11 cellular contexts compared by ENCODE assay signal in the genomic region with DNA sequence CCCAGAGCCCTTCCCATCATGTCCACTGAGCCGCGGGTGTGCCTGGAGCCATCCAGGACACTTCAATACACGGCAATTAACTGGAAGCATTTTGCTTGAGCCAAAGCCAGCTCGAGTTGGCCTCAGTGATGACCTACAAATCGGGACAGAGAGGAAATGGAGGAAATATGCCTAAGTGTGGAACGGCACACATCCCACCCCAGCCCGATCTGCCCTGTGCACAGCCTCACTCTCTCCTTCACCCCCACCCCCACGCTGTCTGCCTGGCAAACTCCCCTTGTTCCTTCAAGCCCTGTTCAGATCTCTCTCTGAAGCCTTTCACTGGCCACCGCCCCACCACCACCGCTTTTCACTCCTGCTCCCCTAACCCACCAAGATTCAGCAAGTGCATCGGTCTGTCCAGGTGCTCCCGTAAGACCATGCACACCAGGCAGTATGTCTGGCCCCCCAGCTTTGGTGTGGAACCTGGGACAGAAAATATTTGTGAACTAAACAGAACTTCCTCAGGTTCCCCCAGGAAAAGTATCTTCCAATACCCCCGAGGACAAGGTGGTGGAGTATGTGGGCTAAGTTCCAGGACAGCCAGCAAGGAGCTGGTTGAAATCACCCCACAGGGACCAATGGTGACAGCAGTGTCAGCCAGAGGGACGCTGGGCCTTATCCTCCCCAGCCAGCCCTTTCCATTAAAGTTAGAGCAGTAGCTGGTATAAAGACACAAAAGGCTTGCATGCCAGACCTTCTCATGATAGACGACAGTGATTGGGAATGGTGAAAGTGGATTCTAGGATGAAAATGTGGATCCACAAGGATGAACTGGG.
DNase-seq lines count a peak whose midpoint lies in the region; ATAC-seq lines count a peak whose summit lies in the region.
"Had no signal": no experiment of that assay in that cellular context is flagged by ENCODE, and none has a peak within 500 bp of the region (broad histone marks: within the 10 kb centered on the region; RNA-seq: fewer than 3 reads in every experiment).

No MANE protein-coding gene starts in this region.

- H3K4me3 ChIP-seq in H7 (ENCODE audit: insufficient read depth, low read depth, low read length) (no peak overlapping the region), right cardiac atrium (ENCODE audit: low read length) (no peak overlapping the region), skeletal muscle satellite cell (ENCODE audit: low read length) (no peak overlapping the region)

- H3K36me3 ChIP-seq in H7 (replicated peaks; ENCODE audit: control insufficient read depth, insufficient read depth, low read length) (peaks cover 3% of the 10 kb centered on the region), skeletal muscle satellite cell (ENCODE audit: insufficient read depth, low read length) (peaks cover 80% of the 10 kb centered on the region)

- no peaks in the 10 kb centered on the region for H3K27me3 ChIP-seq in H7 (ENCODE audit: control insufficient read depth, insufficient read depth, low read length)
- no peaks in the 10 kb centered on the region for H3K27me3 ChIP-seq in right cardiac atrium (ENCODE audit: control insufficient read depth, insufficient read depth)
- H3K27me3 ChIP-seq in skeletal muscle satellite cell (ENCODE audit: control insufficient read depth, insufficient read depth, low read length): no peaks in the 10 kb centered on the region

- no peak for ATAC-seq in activated naive CD8-positive, alpha-beta T cell treated with anti-CD3 and anti-CD28 coated beads, Interleukin-2, amount 50 U/mL, for 24 hours
- ATAC-seq in right cardiac atrium (peak; percentile 16 to 31), HG02623 (IDR thresholded peaks at IDR 0.05; ENCODE audit: unreplicated experiment) (no peak)

- peaks cover 9% of the 10 kb centered on the region for H3K4me1 Mint-ChIP-seq in activated naive CD8-positive, alpha-beta T cell treated with anti-CD3 and anti-CD28 coated beads, Interleukin-2, amount 50 U/mL, for 24 hours

- peak overlapping the region; percentile 9 for H3K9ac ChIP-seq in skeletal muscle satellite cell (ENCODE audit: low read depth, low read length)

- peaks cover 15% of the 10 kb centered on the region for H3K36me3 Mint-ChIP-seq in activated naive CD8-positive, alpha-beta T cell treated with anti-CD3 and anti-CD28 coated beads, Interleukin-2, amount 50 U/mL, for 24 hours (ENCODE audit: low read depth)

- DNase-seq in H7 (peak; percentile 32), right cardiac atrium (peak in 2 of 3 donors; percentile 73 to 74), OCI-M2 (lab: John Stamatoyannopoulos, UW; ENCODE audit: unreplicated experiment) (no peak), HK-2 (ENCODE audit: unreplicated experiment) (no peak), NCI-H2029 treated with DMSO at 0.1 percent for 48 hours (lab: John Stamatoyannopoulos, UW) (no peak)
- DNase-seq in activated naive CD8-positive, alpha-beta T cell treated with anti-CD3 and anti-CD28 coated beads, Interleukin-2, amount 50 U/mL, for 24 hours: no peak
- DNase-seq: NCI-H1092 treated with DMSO at 0.1 percent for 48 hours, NCI-H748 treated with DMSO at 0.1 percent for 48 hours, SW 1271 had no signal

- no peaks in the 10 kb centered on the region for H3K27me3 Mint-ChIP-seq in activated naive CD8-positive, alpha-beta T cell treated with anti-CD3 and anti-CD28 coated beads, Interleukin-2, amount 50 U/mL, for 24 hours

- intact Hi-C loops in right cardiac atrium (cut with DNase I): loop anchor here in 2 of 4 donors (5.0 kb wide), 1 partner anchor 82 kb away; a partner anchor contains a TSS

- 37% methylated on average over 15 of the region's 15 CpGs for WGBS in right cardiac atrium

- no peaks in the 10 kb centered on the region for H3K9me3 Mint-ChIP-seq in activated naive CD8-positive, alpha-beta T cell treated with anti-CD3 and anti-CD28 coated beads, Interleukin-2, amount 50 U/mL, for 24 hours

- no peak overlapping the region for H3K4me3 Mint-ChIP-seq in activated naive CD8-positive, alpha-beta T cell treated with anti-CD3 and anti-CD28 coated beads, Interleukin-2, amount 50 U/mL, for 24 hours

- H3K9me3 ChIP-seq in right cardiac atrium (ENCODE audit: control insufficient read depth, low read length) (no peaks in the 10 kb centered on the region), skeletal muscle satellite cell (replicated peaks; ENCODE audit: low read length) (no peaks in the 10 kb centered on the region)

- H3K27ac Mint-ChIP-seq in activated naive CD8-positive, alpha-beta T cell treated with anti-CD3 and anti-CD28 coated beads, Interleukin-2, amount 50 U/mL, for 24 hours: peak overlapping the region; percentile 52

- peak overlapping the region; percentile 51 for H3K27ac ChIP-seq in right cardiac atrium (ENCODE audit: low read length)

- H3K4me2 ChIP-seq in skeletal muscle satellite cell (ENCODE audit: low read length): no peak overlapping the region

- H3K4me1 ChIP-seq in right cardiac atrium (ENCODE audit: control insufficient read depth, insufficient read depth, low read length) (peaks cover 35% of the 10 kb centered on the region), skeletal muscle satellite cell (ENCODE audit: control insufficient read depth, insufficient read depth, low read length) (peaks cover 62% of the 10 kb centered on the region)

Comparison
In these comparisons a context has a peak if more than half of its experiments do, and no peak if none do; other contexts are left out.
1. DNase-seq: peak in H7 (single experiment) and right cardiac atrium (2 of 3); none in activated naive CD8-positive, alpha-beta T cell treated with anti-CD3 and anti-CD28 coated beads, Interleukin-2, amount 50 U/mL, for 24 hours (single experiment), OCI-M2 (single experiment), HK-2 (single experiment) and NCI-H2029 treated with DMSO at 0.1 percent for 48 hours (single experiment).
2. ATAC-seq: peak in right cardiac atrium (2 of 2); none in activated naive CD8-positive, alpha-beta T cell treated with anti-CD3 and anti-CD28 coated beads, Interleukin-2, amount 50 U/mL, for 24 hours (single experiment) and HG02623 (single experiment).